In the genomic region with DNA sequence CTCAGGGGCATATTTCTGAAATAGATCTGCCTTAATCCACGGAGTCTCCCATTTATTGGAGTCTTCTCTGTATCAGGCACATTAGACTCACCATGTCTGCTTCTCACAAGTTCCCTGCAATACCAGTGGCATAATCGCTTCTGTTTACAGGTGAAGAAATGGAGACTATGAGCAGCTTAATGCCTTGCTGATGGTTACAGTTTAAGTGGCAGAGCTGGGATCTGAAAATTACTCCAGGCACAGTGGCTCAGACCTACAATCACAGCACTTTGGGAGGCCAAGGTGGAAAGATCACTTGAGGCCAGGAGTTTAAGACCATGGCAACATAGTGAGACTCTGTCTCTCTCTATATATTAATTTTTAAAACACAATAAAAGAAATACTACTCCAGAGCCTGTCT, we compare ENCODE assay signal across 1 cellular context.
TF ChIP-seq lines count a peak whose summit lies in the region.

No MANE protein-coding gene starts in this region.

TF ChIP-seq in HepG2, 621 proteins besides CTCF, POLR2A, EP300 and RAD21 (continued from another document):
- TF ChIP-seq, protein P1, sequence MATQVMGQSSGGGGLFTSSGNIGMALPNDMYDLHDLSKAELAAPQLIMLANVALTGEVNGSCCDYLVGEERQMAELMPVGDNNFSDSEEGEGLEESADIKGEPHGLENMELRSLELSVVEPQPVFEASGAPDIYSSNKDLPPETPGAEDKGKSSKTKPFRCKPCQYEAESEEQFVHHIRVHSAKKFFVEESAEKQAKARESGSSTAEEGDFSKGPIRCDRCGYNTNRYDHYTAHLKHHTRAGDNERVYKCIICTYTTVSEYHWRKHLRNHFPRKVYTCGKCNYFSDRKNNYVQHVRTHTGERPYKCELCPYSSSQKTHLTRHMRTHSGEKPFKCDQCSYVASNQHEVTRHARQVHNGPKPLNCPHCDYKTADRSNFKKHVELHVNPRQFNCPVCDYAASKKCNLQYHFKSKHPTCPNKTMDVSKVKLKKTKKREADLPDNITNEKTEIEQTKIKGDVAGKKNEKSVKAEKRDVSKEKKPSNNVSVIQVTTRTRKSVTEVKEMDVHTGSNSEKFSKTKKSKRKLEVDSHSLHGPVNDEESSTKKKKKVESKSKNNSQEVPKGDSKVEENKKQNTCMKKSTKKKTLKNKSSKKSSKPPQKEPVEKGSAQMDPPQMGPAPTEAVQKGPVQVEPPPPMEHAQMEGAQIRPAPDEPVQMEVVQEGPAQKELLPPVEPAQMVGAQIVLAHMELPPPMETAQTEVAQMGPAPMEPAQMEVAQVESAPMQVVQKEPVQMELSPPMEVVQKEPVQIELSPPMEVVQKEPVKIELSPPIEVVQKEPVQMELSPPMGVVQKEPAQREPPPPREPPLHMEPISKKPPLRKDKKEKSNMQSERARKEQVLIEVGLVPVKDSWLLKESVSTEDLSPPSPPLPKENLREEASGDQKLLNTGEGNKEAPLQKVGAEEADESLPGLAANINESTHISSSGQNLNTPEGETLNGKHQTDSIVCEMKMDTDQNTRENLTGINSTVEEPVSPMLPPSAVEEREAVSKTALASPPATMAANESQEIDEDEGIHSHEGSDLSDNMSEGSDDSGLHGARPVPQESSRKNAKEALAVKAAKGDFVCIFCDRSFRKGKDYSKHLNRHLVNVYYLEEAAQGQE (IDR thresholded peaks at IDR 0.05; ENCODE audit: borderline replicate concordance in 1 of 2, low read depth in 1 of 2, low read length in 2 of 2) = no peak
- TF ChIP-seq TOPORS (CRISPR knock-in tag; IDR thresholded peaks at IDR 0.05) (no peak), ZNF703 (CRISPR knock-in tag; IDR thresholded peaks at IDR 0.05; ENCODE audit: borderline replicate concordance) (no peak), RARG (CRISPR knock-in tag; IDR thresholded peaks at IDR 0.05; ENCODE audit: low read depth) (no peak), ZNF446 (CRISPR knock-in tag; IDR thresholded peaks at IDR 0.05) (no peak), ZNF724P (CRISPR knock-in tag; IDR thresholded peaks at IDR 0.05; ENCODE audit: borderline replicate concordance) (no peak), ZKSCAN5 (CRISPR knock-in tag; IDR thresholded peaks at IDR 0.05) (no peak), POLR2G (IDR thresholded peaks at IDR 0.05; ENCODE audit: low read depth, low read length) (no peak)
TF ChIP-seq in HepG2: peak in this region for 0.
